Comparison of ENCODE assay signal across 35 cellular contexts in genomic region chr3:62832569-62832968, GRCh38. TPM values are rescaled to one million over a fixed set of nuclear protein-coding genes. Genes with fewer than 3 reads are reported as not detected.
"Had no signal": no experiment of that assay in that cellular context is flagged by ENCODE, and none has a peak within 500 bp of the region (broad histone marks: within the 10 kb centered on the region; RNA-seq: fewer than 3 reads in every experiment).

No MANE protein-coding gene starts in this region.

- H3K9me3 ChIP-seq: adrenal gland, body of pancreas, colonic mucosa, esophagus squamous epithelium, gastroesophageal sphincter, heart right ventricle had no signal

- H3K4me3 Mint-ChIP-seq: activated CD8-positive, alpha-beta T cell treated with anti-CD3 and anti-CD28 coated beads for 36 hours; activated naive CD4-positive, alpha-beta T cell treated with anti-CD3 and anti-CD28 coated beads for 36 hours; activated naive CD4-positive, alpha-beta T cell treated with anti-CD3 and anti-CD28 coated beads, Interleukin-2, amount 50 U/mL, for 24 hours; activated naive CD8-positive, alpha-beta T cell treated with anti-CD3 and anti-CD28 coated beads for 36 hours; activated naive CD8-positive, alpha-beta T cell treated with anti-CD3 and anti-CD28 coated beads, Interleukin-2, amount 50 U/mL, for 24 hours; activated T-cell treated with anti-CD3 and anti-CD28 coated beads, Interleukin-2, amount 50 U/mL, for 4 hours; activated T-helper 1 cell treated with anti-CD3 and anti-CD28 coated beads, Interleukin-12 subunit alpha, Interleukin-12 subunit beta, Interleukin-2, Interleukin-4 antibody, amounts not matched to agents 30 ng/mL and 10 ng/mL and 1 ng/mL, durations not matched to agents 14 hours and 24 hours and 36 hours; T-helper 17 cell; T-helper 2 cell treated with Interferon-gamma antibody and Interleukin-4, amounts not matched to agents 5 μg/mL and 100 μg/mL, for 36 hours; WTC11 had no signal

- H3K27me3 ChIP-seq: adrenal gland, body of pancreas, colonic mucosa, esophagus squamous epithelium, heart right ventricle had no signal

- H3K36me3 Mint-ChIP-seq: activated naive CD4-positive, alpha-beta T cell treated with anti-CD3 and anti-CD28 coated beads, Interleukin-2, amount 50 U/mL, for 24 hours; activated naive CD8-positive, alpha-beta T cell treated with anti-CD3 and anti-CD28 coated beads for 36 hours; WTC11 had no signal

- H3K9me3 Mint-ChIP-seq: activated CD8-positive, alpha-beta T cell treated with anti-CD3 and anti-CD28 coated beads for 36 hours; activated naive CD4-positive, alpha-beta T cell treated with anti-CD3 and anti-CD28 coated beads for 36 hours; activated naive CD4-positive, alpha-beta T cell treated with anti-CD3 and anti-CD28 coated beads, Interleukin-2, amount 50 U/mL, for 24 hours; activated naive CD8-positive, alpha-beta T cell treated with anti-CD3 and anti-CD28 coated beads for 36 hours; activated naive CD8-positive, alpha-beta T cell treated with anti-CD3 and anti-CD28 coated beads, Interleukin-2, amount 50 U/mL, for 24 hours; activated T-cell treated with anti-CD3 and anti-CD28 coated beads, Interleukin-2, amount 50 U/mL, for 4 hours; activated T-helper 1 cell treated with anti-CD3 and anti-CD28 coated beads, Interleukin-12 subunit alpha, Interleukin-12 subunit beta, Interleukin-2, Interleukin-4 antibody, amounts not matched to agents 30 ng/mL and 10 ng/mL and 1 ng/mL, durations not matched to agents 14 hours and 24 hours and 36 hours; activated T-helper 2 cell treated with anti-CD3 and anti-CD28 coated beads, Interferon-gamma antibody, Interleukin-2, Interleukin-4, amounts not matched to agents 10 μg/mL and 5 μg/mL and 100 μg/mL, durations not matched to agents 14 hours and 24 hours and 36 hours; T-helper 2 cell treated with Interferon-gamma antibody and Interleukin-4, amounts not matched to agents 5 μg/mL and 100 μg/mL, for 36 hours; WTC11 had no signal

- H3K4me2 ChIP-seq: hepatocyte had no signal

- DNase-seq: activated CD4-positive, alpha-beta T cell treated with anti-CD3 and anti-CD28 coated beads for 1 hour; activated CD4-positive, alpha-beta T cell treated with anti-CD3 and anti-CD28 coated beads for 48 hours; activated CD4-positive, alpha-beta T cell treated with anti-CD3 and anti-CD28 coated beads, Interleukin-2, amount 50 U/mL, for 1 hour; activated CD4-positive, alpha-beta T cell treated with anti-CD3 and anti-CD28 coated beads, Interleukin-2, amount 50 U/mL, for 48 hours; activated CD8-positive, alpha-beta memory T cell treated with anti-CD3 and anti-CD28 coated beads for 24 hours; activated CD8-positive, alpha-beta T cell treated with anti-CD3 and anti-CD28 coated beads for 36 hours; activated effector memory CD4-positive, alpha-beta T cell treated with anti-CD3 and anti-CD28 coated beads, Interleukin-2, amount 50 U/mL, for 16 hours; activated naive CD4-positive, alpha-beta T cell treated with anti-CD3 and anti-CD28 coated beads for 36 hours; activated naive CD8-positive, alpha-beta T cell treated with anti-CD3 and anti-CD28 coated beads for 36 hours; activated naive CD8-positive, alpha-beta T cell treated with anti-CD3 and anti-CD28 coated beads, Interleukin-2, amount 50 U/mL, for 24 hours; activated T-cell treated with anti-CD3 and anti-CD28 coated beads, Interleukin-2, amount 50 U/mL, for 4 hours; adrenal gland; aorta; body of pancreas; caudate nucleus; cerebellar nuclear complex; colonic mucosa; effector CD8-positive, alpha-beta T cell; esophagus squamous epithelium; foreskin melanocyte; heart right ventricle; T-helper 17 cell; T1000 had no signal

- H3K27me3 Mint-ChIP-seq: activated CD8-positive, alpha-beta T cell treated with anti-CD3 and anti-CD28 coated beads for 36 hours; activated naive CD4-positive, alpha-beta T cell treated with anti-CD3 and anti-CD28 coated beads, Interleukin-2, amount 50 U/mL, for 24 hours; activated naive CD8-positive, alpha-beta T cell treated with anti-CD3 and anti-CD28 coated beads for 36 hours; activated naive CD8-positive, alpha-beta T cell treated with anti-CD3 and anti-CD28 coated beads, Interleukin-2, amount 50 U/mL, for 24 hours had no signal

- ATAC-seq: activated CD8-positive, alpha-beta T cell treated with anti-CD3 and anti-CD28 coated beads for 36 hours; activated naive CD8-positive, alpha-beta T cell treated with anti-CD3 and anti-CD28 coated beads, Interleukin-2, amount 50 U/mL, for 24 hours; activated T-cell treated with anti-CD3 and anti-CD28 coated beads, Interleukin-2, amount 50 U/mL, for 4 hours; body of pancreas; gastroesophageal sphincter; heart right ventricle; T-helper 17 cell; WTC11 had no signal

- H3K79me2 ChIP-seq: hepatocyte had no signal

- H3K4me3 ChIP-seq: adrenal gland, body of pancreas, colonic mucosa, esophagus squamous epithelium, gastroesophageal sphincter, heart right ventricle, hepatocyte had no signal

- H3K27ac ChIP-seq: adrenal gland, body of pancreas, colonic mucosa, epithelial cell of prostate, esophagus squamous epithelium, gastroesophageal sphincter, heart right ventricle, hepatocyte had no signal

- H3K36me3 ChIP-seq: adrenal gland, colonic mucosa, esophagus squamous epithelium, gastroesophageal sphincter, heart right ventricle had no signal

- H3K27ac Mint-ChIP-seq: activated CD8-positive, alpha-beta T cell treated with anti-CD3 and anti-CD28 coated beads for 36 hours; activated naive CD4-positive, alpha-beta T cell treated with anti-CD3 and anti-CD28 coated beads for 36 hours; activated naive CD4-positive, alpha-beta T cell treated with anti-CD3 and anti-CD28 coated beads, Interleukin-2, amount 50 U/mL, for 24 hours; activated naive CD8-positive, alpha-beta T cell treated with anti-CD3 and anti-CD28 coated beads for 36 hours; activated naive CD8-positive, alpha-beta T cell treated with anti-CD3 and anti-CD28 coated beads, Interleukin-2, amount 50 U/mL, for 24 hours; activated T-helper 1 cell treated with anti-CD3 and anti-CD28 coated beads, Interleukin-12 subunit alpha, Interleukin-12 subunit beta, Interleukin-2, Interleukin-4 antibody, amounts not matched to agents 30 ng/mL and 10 ng/mL and 1 ng/mL, durations not matched to agents 14 hours and 24 hours and 36 hours; activated T-helper 2 cell treated with anti-CD3 and anti-CD28 coated beads, Interferon-gamma antibody, Interleukin-2, Interleukin-4, amounts not matched to agents 10 μg/mL and 5 μg/mL and 100 μg/mL, durations not matched to agents 14 hours and 24 hours and 36 hours; T-helper 17 cell; T-helper 2 cell treated with Interferon-gamma antibody and Interleukin-4, amounts not matched to agents 5 μg/mL and 100 μg/mL, for 36 hours; WTC11 had no signal

- H3K4me1 Mint-ChIP-seq: activated naive CD4-positive, alpha-beta T cell treated with anti-CD3 and anti-CD28 coated beads, Interleukin-2, amount 50 U/mL, for 24 hours; activated naive CD8-positive, alpha-beta T cell treated with anti-CD3 and anti-CD28 coated beads for 36 hours; activated naive CD8-positive, alpha-beta T cell treated with anti-CD3 and anti-CD28 coated beads, Interleukin-2, amount 50 U/mL, for 24 hours; T-helper 17 cell; WTC11 had no signal

- H3K4me1 ChIP-seq: adrenal gland, colonic mucosa, esophagus squamous epithelium, gastroesophageal sphincter had no signal

RNA-seq across cellular contexts. Expression of gene CADPS, which starts 42.6 kb away (rescaled TPM):
- total RNA-seq: activated CD8-positive, alpha-beta T cell treated with anti-CD3 and anti-CD28 coated beads for 36 hours; activated naive CD4-positive, alpha-beta T cell treated with anti-CD3 and anti-CD28 coated beads for 36 hours; activated naive CD8-positive, alpha-beta T cell treated with anti-CD3 and anti-CD28 coated beads for 36 hours; activated T-cell treated with anti-CD3 and anti-CD28 coated beads, Interleukin-2, amount 50 U/mL, for 4 hours; activated T-helper 1 cell treated with anti-CD3 and anti-CD28 coated beads, Interleukin-12 subunit alpha, Interleukin-12 subunit beta, Interleukin-2, Interleukin-4 antibody, amounts not matched to agents 30 ng/mL and 10 ng/mL and 1 ng/mL, durations not matched to agents 14 hours and 24 hours and 36 hours; activated T-helper 2 cell treated with anti-CD3 and anti-CD28 coated beads, Interferon-gamma antibody, Interleukin-2, Interleukin-4, amounts not matched to agents 10 μg/mL and 5 μg/mL and 100 μg/mL, durations not matched to agents 14 hours and 24 hours and 36 hours; dermis microvascular lymphatic vessel endothelial cell; endothelial cell of umbilical vein; fibroblast of villous mesenchyme; glomerular endothelial cell; T-helper 17 cell had no signal
